In genomic region chr18:26425148-26425531, GRCh38 we compare ENCODE assay signal across 28 cellular contexts.
DNase-seq lines count a peak whose midpoint lies in the region; ATAC-seq and TF ChIP-seq lines count a peak whose summit lies in the region.
"Had no signal": no experiment of that assay in that cellular context is flagged by ENCODE, and none has a peak within 500 bp of the region (broad histone marks: within the 10 kb centered on the region; RNA-seq: fewer than 3 reads in every experiment).

No MANE protein-coding gene starts in this region.

- H3K4me1 ChIP-seq in right atrium auricular region (no peaks in the 10 kb centered on the region), osteoblast (ENCODE audit: insufficient read depth, low read length) (peaks cover 11% of the 10 kb centered on the region)
- H3K4me1 ChIP-seq: esophagus squamous epithelium, gastroesophageal sphincter, suprapubic skin, uterus had no signal

- H3K4me3 Mint-ChIP-seq in activated T-helper 2 cell treated with anti-CD3 and anti-CD28 coated beads, Interferon-gamma antibody, Interleukin-2, Interleukin-4, amounts not matched to agents 10 μg/mL and 5 μg/mL and 100 μg/mL, durations not matched to agents 14 hours and 24 hours and 36 hours (ENCODE audit: low read depth): no peak overlapping the region
- H3K4me3 Mint-ChIP-seq: activated CD4-positive, alpha-beta T cell treated with anti-CD3 and anti-CD28 coated beads for 36 hours; brain; effector memory CD8-positive, alpha-beta T cell; stimulated activated memory B cell treated with anti-CD40 and anti-IgM and Interleukin-4, amounts not matched to agents 10 μg/mL and 1 μg/mL and 100 μg/mL, for 72 hours; T-cell had no signal

- no peaks in the 10 kb centered on the region for H3K36me3 ChIP-seq in right atrium auricular region
- H3K36me3 ChIP-seq in osteoblast (ENCODE audit: insufficient read depth, low read length): no peaks in the 10 kb centered on the region
- H3K36me3 ChIP-seq: BLaER1, esophagus squamous epithelium, gastroesophageal sphincter, neutrophil, suprapubic skin, uterus had no signal

- TF ChIP-seq CTCF in right atrium auricular region (IDR thresholded peaks at IDR 0.05) (no peak), osteoblast (IDR thresholded peaks at IDR 0.05; ENCODE audit: extremely low read depth, low read depth, low read length) (no peak)

- H3K79me2 ChIP-seq in osteoblast (ENCODE audit: insufficient read depth, low read length): no peaks in the 10 kb centered on the region

- H3K9me3 ChIP-seq in right atrium auricular region: no peaks in the 10 kb centered on the region
- H3K9me3 ChIP-seq in osteoblast (ENCODE audit: low read depth, low read length): no peaks in the 10 kb centered on the region
- H3K9me3 ChIP-seq: BLaER1, esophagus squamous epithelium, gastroesophageal sphincter, neutrophil, suprapubic skin, uterus had no signal

- no peaks in the 10 kb centered on the region for H3K36me3 Mint-ChIP-seq in activated T-helper 2 cell treated with anti-CD3 and anti-CD28 coated beads, Interferon-gamma antibody, Interleukin-2, Interleukin-4, amounts not matched to agents 10 μg/mL and 5 μg/mL and 100 μg/mL, durations not matched to agents 14 hours and 24 hours and 36 hours (ENCODE audit: low read depth)
- H3K36me3 Mint-ChIP-seq: brain; stimulated activated memory B cell treated with anti-CD40 and anti-IgM and Interleukin-4, amounts not matched to agents 10 μg/mL and 1 μg/mL and 100 μg/mL, for 72 hours; T-cell had no signal

- H2AFZ ChIP-seq in osteoblast (ENCODE audit: low read length): no peak overlapping the region

- intact Hi-C loops in Right ventricle myocardium inferior (cut with DNase I): no loop called here
- intact Hi-C loops in activated T-helper 2 cell treated with anti-CD3 and anti-CD28 coated beads, Interferon-gamma antibody, Interleukin-2, Interleukin-4, amounts not matched to agents 10 μg/mL and 5 μg/mL and 100 μg/mL, durations not matched to agents 14 hours and 24 hours and 36 hours (cut with micrococcal nuclease): no loop called here

- H3K27ac ChIP-seq in right atrium auricular region (no peak overlapping the region), osteoblast (ENCODE audit: low read depth, low read length) (no peak overlapping the region)
- H3K27ac ChIP-seq: BLaER1, esophagus squamous epithelium, gastroesophageal sphincter, neutrophil, suprapubic skin had no signal

- DNase-seq in right atrium auricular region (ENCODE audit: low spot score) (peak; percentile 42), Right ventricle myocardium inferior (ENCODE audit: missing footprints) (no peak), iris pigment epithelial cell (ENCODE audit: low read depth) (peak; percentile 23), stromal cell of bone marrow (ENCODE audit: low read depth) (peak; percentile 7), osteoblast (ENCODE audit: insufficient read length, low spot score, missing footprints) (no peak)
- no peak for DNase-seq in activated T-helper 2 cell treated with anti-CD3 and anti-CD28 coated beads, Interferon-gamma antibody, Interleukin-2, Interleukin-4, amounts not matched to agents 10 μg/mL and 5 μg/mL and 100 μg/mL, durations not matched to agents 14 hours and 24 hours and 36 hours (ENCODE audit: low spot score)
- DNase-seq: activated CD4-positive, alpha-beta T cell treated with anti-CD3 and anti-CD28 coated beads for 36 hours; activated T-cell treated with anti-CD3 and anti-CD28 coated beads, Interleukin-2, amount 50 U/mL, for 1 hour; DMS79 treated with DMSO at 0.1 percent for 48 hours; effector memory CD8-positive, alpha-beta T cell; esophagus squamous epithelium; islet precursor cell; NCI-H1092; NCI-H2029; NCI-H226; NCI-H82; SHP77; stimulated activated CD4-positive, alpha-beta T cell treated with anti-CD3 and anti-CD28 coated beads, Interleukin-4, amount 100 ng/mL, for 1 hour; T-cell had no signal

- H3K9me3 Mint-ChIP-seq in activated T-helper 2 cell treated with anti-CD3 and anti-CD28 coated beads, Interferon-gamma antibody, Interleukin-2, Interleukin-4, amounts not matched to agents 10 μg/mL and 5 μg/mL and 100 μg/mL, durations not matched to agents 14 hours and 24 hours and 36 hours: no peaks in the 10 kb centered on the region
- H3K9me3 Mint-ChIP-seq: effector memory CD8-positive, alpha-beta T cell; stimulated activated memory B cell treated with anti-CD40 and anti-IgM and Interleukin-4, amounts not matched to agents 10 μg/mL and 1 μg/mL and 100 μg/mL, for 72 hours; T-cell had no signal

- no peak overlapping the region for H3K27ac Mint-ChIP-seq in activated T-helper 2 cell treated with anti-CD3 and anti-CD28 coated beads, Interferon-gamma antibody, Interleukin-2, Interleukin-4, amounts not matched to agents 10 μg/mL and 5 μg/mL and 100 μg/mL, durations not matched to agents 14 hours and 24 hours and 36 hours
- H3K27ac Mint-ChIP-seq: activated CD4-positive, alpha-beta T cell treated with anti-CD3 and anti-CD28 coated beads for 36 hours; brain; effector memory CD8-positive, alpha-beta T cell; stimulated activated memory B cell treated with anti-CD40 and anti-IgM and Interleukin-4, amounts not matched to agents 10 μg/mL and 1 μg/mL and 100 μg/mL, for 72 hours; T-cell had no signal

- no peak for ATAC-seq in Right ventricle myocardium inferior
- ATAC-seq in SK-N-SH treated with all-trans-retinoic acid at 6 μM for 48 hours: peak; percentile 27; the same call in 1 of the 3 replicates
- ATAC-seq in HG03520 (IDR thresholded peaks at IDR 0.05; ENCODE audit: unreplicated experiment): no peak
- ATAC-seq: activated CD4-positive, alpha-beta T cell treated with anti-CD3 and anti-CD28 coated beads for 36 hours; effector memory CD8-positive, alpha-beta T cell; gastroesophageal sphincter; stimulated activated memory B cell treated with anti-CD40 and anti-IgM and Interleukin-4, amounts not matched to agents 10 μg/mL and 1 μg/mL and 100 μg/mL, for 72 hours; T-cell had no signal

- no peaks in the 10 kb centered on the region for H3K27me3 Mint-ChIP-seq in activated T-helper 2 cell treated with anti-CD3 and anti-CD28 coated beads, Interferon-gamma antibody, Interleukin-2, Interleukin-4, amounts not matched to agents 10 μg/mL and 5 μg/mL and 100 μg/mL, durations not matched to agents 14 hours and 24 hours and 36 hours (ENCODE audit: low read depth)
- H3K27me3 Mint-ChIP-seq: activated CD4-positive, alpha-beta T cell treated with anti-CD3 and anti-CD28 coated beads for 36 hours; brain; stimulated activated memory B cell treated with anti-CD40 and anti-IgM and Interleukin-4, amounts not matched to agents 10 μg/mL and 1 μg/mL and 100 μg/mL, for 72 hours; T-cell had no signal

- H4K20me1 ChIP-seq in osteoblast (ENCODE audit: insufficient read depth, low read length): no peaks in the 10 kb centered on the region
- H4K20me1 ChIP-seq: BLaER1 had no signal

- H3K4me3 ChIP-seq in right atrium auricular region (no peak overlapping the region), osteoblast (ENCODE audit: insufficient read depth, low read length) (no peak overlapping the region)
- H3K4me3 ChIP-seq: BLaER1, esophagus squamous epithelium, gastroesophageal sphincter, suprapubic skin, uterus had no signal

- H3K27me3 ChIP-seq in right atrium auricular region (no peaks in the 10 kb centered on the region), osteoblast (ENCODE audit: insufficient read depth, low read length) (no peaks in the 10 kb centered on the region)
- H3K27me3 ChIP-seq: BLaER1, esophagus squamous epithelium, gastroesophageal sphincter, neutrophil, suprapubic skin, uterus had no signal

- no peaks in the 10 kb centered on the region for H3K4me1 Mint-ChIP-seq in activated T-helper 2 cell treated with anti-CD3 and anti-CD28 coated beads, Interferon-gamma antibody, Interleukin-2, Interleukin-4, amounts not matched to agents 10 μg/mL and 5 μg/mL and 100 μg/mL, durations not matched to agents 14 hours and 24 hours and 36 hours (ENCODE audit: low read depth)
- H3K4me1 Mint-ChIP-seq: activated CD4-positive, alpha-beta T cell treated with anti-CD3 and anti-CD28 coated beads for 36 hours; T-cell had no signal

- H3K4me2 ChIP-seq in osteoblast (ENCODE audit: insufficient read depth, low read length): no peak overlapping the region
- H3K4me2 ChIP-seq: BLaER1 had no signal

TF ChIP-seq in SK-N-SH treated with all-trans-retinoic acid at 6 μM for 48 hours, 23 proteins besides CTCF, POLR2A, EP300 and RAD21 (continues in another document):
- no peak for TF ChIP-seq ZNF70 (CRISPR knock-in tag; IDR thresholded peaks at IDR 0.05)
- peak; percentile 27; the same call in 1 of the 2 replicates for TF ChIP-seq ISL1 (CRISPR knock-in tag; IDR thresholded peaks at IDR 0.05)
- TF ChIP-seq TSHZ2 (CRISPR knock-in tag; IDR thresholded peaks at IDR 0.05): no peak
- no peak for TF ChIP-seq TOX (CRISPR knock-in tag; IDR thresholded peaks at IDR 0.05; ENCODE audit: borderline replicate concordance)

Comparison
In these comparisons a context has a peak if more than half of its experiments do, and no peak if none do; other contexts are left out.
1. DNase-seq: peak in right atrium auricular region (single experiment), iris pigment epithelial cell (single experiment) and stromal cell of bone marrow (single experiment); none in Right ventricle myocardium inferior (single experiment), osteoblast (single experiment) and activated T-helper 2 cell treated with anti-CD3 and anti-CD28 coated beads, Interferon-gamma antibody, Interleukin-2, Interleukin-4, amounts not matched to agents 10 μg/mL and 5 μg/mL and 100 μg/mL, durations not matched to agents 14 hours and 24 hours and 36 hours (single experiment).